1 cellular context compared by ENCODE assay signal in genomic region chr2:62577994-62578836, GRCh38.
TF ChIP-seq lines count a peak whose summit lies in the region.

No MANE protein-coding gene starts in this region.

TF ChIP-seq in A549, 52 proteins besides CTCF, POLR2A, EP300 and RAD21 (continued from another document):
- no peak for TF ChIP-seq ELK1 (IDR thresholded peaks at IDR 0.05; ENCODE audit: low read depth, low read length)
